9 cellular contexts compared by ENCODE assay signal in genomic region chr10:50788951-50789904, GRCh38. TPM values are rescaled to one million over a fixed set of nuclear protein-coding genes. Genes with fewer than 3 reads are reported as not detected.
DNase-seq lines count a peak whose midpoint lies in the region; ATAC-seq and TF ChIP-seq lines count a peak whose summit lies in the region.
"Had no signal": no experiment of that assay in that cellular context is flagged by ENCODE, and none has a peak within 500 bp of the region (broad histone marks: within the 10 kb centered on the region; RNA-seq: fewer than 3 reads in every experiment).

No MANE protein-coding gene starts in this region.

- intact Hi-C loops in posterior vena cava (cut with DNase I): no loop called here
- intact Hi-C loops in activated CD4-positive, alpha-beta T cell treated with anti-CD3 and anti-CD28 coated beads, Interleukin-2, amount 10 ng/mL, durations not matched to agents 24 days and 14 days (cut with micrococcal nuclease): no loop called here

- peaks cover 6% of the 10 kb centered on the region for H3K27me3 Mint-ChIP-seq in activated CD4-positive, alpha-beta T cell treated with anti-CD3 and anti-CD28 coated beads, Interleukin-2, amount 10 ng/mL, durations not matched to agents 24 days and 14 days

- H3K27me3 ChIP-seq in GM06990 (replicated peaks; ENCODE audit: control insufficient read depth, insufficient read depth, low read length) (no peaks in the 10 kb centered on the region), neuronal stem cell (ENCODE audit: control insufficient read depth in 3 of 3, insufficient read depth in 3 of 3, low read depth in 1 of 3, low read length in 3 of 3) (no peaks in the 10 kb centered on the region)

- no peaks in the 10 kb centered on the region for H3K9me3 ChIP-seq in neuronal stem cell (replicated peaks in 1 of 2; ENCODE audit: control insufficient read depth in 2 of 2, insufficient read depth in 1 of 2, low read depth in 1 of 2, low read length in 2 of 2)

- no peak overlapping the region for H2BK5ac ChIP-seq in neuronal stem cell (ENCODE audit: low read length)

- H3K18ac ChIP-seq in neuronal stem cell (ENCODE audit: low read length): no peak overlapping the region

- no peak overlapping the region for H2AK5ac ChIP-seq in neuronal stem cell (ENCODE audit: low read depth, low read length)

- H3K27ac ChIP-seq in neuronal stem cell (replicated peaks; ENCODE audit: low read length): no peak overlapping the region

- H3K36me3 Mint-ChIP-seq in activated CD4-positive, alpha-beta T cell treated with anti-CD3 and anti-CD28 coated beads, Interleukin-2, amount 10 ng/mL, durations not matched to agents 24 days and 14 days (ENCODE audit: low read depth): no peaks in the 10 kb centered on the region
- H3K36me3 Mint-ChIP-seq: IgD-negative memory B cell had no signal

- H3K9ac ChIP-seq in neuronal stem cell (ENCODE audit: low read depth, low read length, poor library complexity): no peak overlapping the region

- no peak overlapping the region for H4K91ac ChIP-seq in neuronal stem cell (ENCODE audit: low read depth, low read length, poor library complexity)

- no peaks in the 10 kb centered on the region for H3K4me1 ChIP-seq in neuronal stem cell (ENCODE audit: control insufficient read depth in 2 of 2, insufficient read depth in 1 of 2, low read depth in 1 of 2, low read length in 2 of 2)

- no peaks in the 10 kb centered on the region for H3K79me1 ChIP-seq in neuronal stem cell (ENCODE audit: low read depth, low read length)

- no peak overlapping the region for H2BK120ac ChIP-seq in neuronal stem cell (ENCODE audit: low read depth, low read length)

- no peak overlapping the region for H2BK12ac ChIP-seq in neuronal stem cell (ENCODE audit: low read length)

- ATAC-seq in GM21825 (IDR thresholded peaks at IDR 0.05; ENCODE audit: unreplicated experiment) (no peak), HG03280 (IDR thresholded peaks at IDR 0.05; ENCODE audit: unreplicated experiment) (no peak)

- no peak overlapping the region for H3K4me2 ChIP-seq in neuronal stem cell (ENCODE audit: insufficient read depth, low read length, poor library complexity, severe bottlenecking)

- no peaks in the 10 kb centered on the region for H3K4me1 Mint-ChIP-seq in activated CD4-positive, alpha-beta T cell treated with anti-CD3 and anti-CD28 coated beads, Interleukin-2, amount 10 ng/mL, durations not matched to agents 24 days and 14 days
- H3K4me1 Mint-ChIP-seq: IgD-negative memory B cell had no signal

- WGBS in neuronal stem cell (ENCODE audit: extremely low coverage in 2 of 2, insufficient read length in 2 of 2, insufficient replicate concordance in 1 of 2), 2 donors: no CpG with 5 or more reads among the region's 1 CpG

- no peak for DNase-seq in GM06990 (ENCODE audit: extremely low read depth, insufficient read length)
- DNase-seq in Kasumi-1 (lab: John Stamatoyannopoulos, UW): peak; percentile 57 to 64
- DNase-seq in choroid plexus epithelial cell (ENCODE audit: low read depth): peak; percentile 85
- peak; percentile 33 for DNase-seq in neuronal stem cell (ENCODE audit: low spot score)
- DNase-seq in posterior vena cava (ENCODE audit: low spot score): no peak
- DNase-seq in activated CD4-positive, alpha-beta T cell treated with anti-CD3 and anti-CD28 coated beads, Interleukin-2, amount 10 ng/mL, durations not matched to agents 24 days and 14 days: no peak

- H3K4me3 Mint-ChIP-seq in activated CD4-positive, alpha-beta T cell treated with anti-CD3 and anti-CD28 coated beads, Interleukin-2, amount 10 ng/mL, durations not matched to agents 24 days and 14 days: no peak overlapping the region
- H3K4me3 Mint-ChIP-seq: IgD-negative memory B cell had no signal

- H3K36me3 ChIP-seq in GM06990 (ENCODE audit: control insufficient read depth, insufficient read depth, low read length) (no peaks in the 10 kb centered on the region), neuronal stem cell (replicated peaks in 1 of 2; ENCODE audit: control insufficient read depth in 2 of 2, insufficient read depth in 2 of 2, low read length in 2 of 2) (no peaks in the 10 kb centered on the region)

- H2AFZ ChIP-seq in neuronal stem cell (ENCODE audit: low read length): no peak overlapping the region

- H4K8ac ChIP-seq in neuronal stem cell (ENCODE audit: low read depth, low read length): no peak overlapping the region

- TF ChIP-seq CTCF in GM06990 (IDR thresholded peaks at IDR 0.05; ENCODE audit: insufficient read depth, low read length, poor library complexity, severe bottlenecking) (peak; percentile 36), choroid plexus epithelial cell (conservative IDR thresholded peaks at IDR 0.05; ENCODE audit: low read depth, low read length) (peak; percentile 69)

- no peak overlapping the region for H3K23ac ChIP-seq in neuronal stem cell (ENCODE audit: low read depth, low read length, poor library complexity)

- no peak overlapping the region for H3K14ac ChIP-seq in neuronal stem cell (ENCODE audit: low read length)

- H3K27ac Mint-ChIP-seq in activated CD4-positive, alpha-beta T cell treated with anti-CD3 and anti-CD28 coated beads, Interleukin-2, amount 10 ng/mL, durations not matched to agents 24 days and 14 days: no peak overlapping the region
- H3K27ac Mint-ChIP-seq: IgD-negative memory B cell had no signal

- no peak overlapping the region for H2BK15ac ChIP-seq in neuronal stem cell (ENCODE audit: low read length)

- peaks cover 3% of the 10 kb centered on the region for H3K9me3 Mint-ChIP-seq in activated CD4-positive, alpha-beta T cell treated with anti-CD3 and anti-CD28 coated beads, Interleukin-2, amount 10 ng/mL, durations not matched to agents 24 days and 14 days

- H3K4me3 ChIP-seq in GM06990 (replicated peaks; ENCODE audit: low read depth, low read length) (no peak overlapping the region), choroid plexus epithelial cell (ENCODE audit: low read depth, low read length) (no peak overlapping the region), neuronal stem cell (ENCODE audit: low read length in 2 of 2) (no peak overlapping the region)

- H3K4ac ChIP-seq in neuronal stem cell (ENCODE audit: low read length): no peak overlapping the region

RNA-seq across cellular contexts. Expression of gene ASAH2B, which starts 49.5 kb away (rescaled TPM):
- 10.0 TPM for polyA plus RNA-seq in neuronal stem cell (2013, experiment 1 of 2)
- 10.1 TPM for polyA plus RNA-seq in neuronal stem cell (2013, experiment 2 of 2)
- 1 to 10 TPM; 2.8 to 3.6 TPM for total RNA-seq in posterior vena cava
- 2.7 and 4.5 TPM in 2 replicates for total RNA-seq in activated CD4-positive, alpha-beta T cell treated with anti-CD3 and anti-CD28 coated beads, Interleukin-2, amount 10 ng/mL, durations not matched to agents 24 days and 14 days

Comparison
In these comparisons a context has a peak if more than half of its experiments do, and no peak if none do; other contexts are left out.
1. DNase-seq: peak in Kasumi-1 (2 of 2), choroid plexus epithelial cell (single experiment) and neuronal stem cell (single experiment); none in GM06990 (single experiment), posterior vena cava (single experiment) and activated CD4-positive, alpha-beta T cell treated with anti-CD3 and anti-CD28 coated beads, Interleukin-2, amount 10 ng/mL, durations not matched to agents 24 days and 14 days (single experiment).